ENCODE assay signal across 2 cellular contexts in the genomic region with DNA sequence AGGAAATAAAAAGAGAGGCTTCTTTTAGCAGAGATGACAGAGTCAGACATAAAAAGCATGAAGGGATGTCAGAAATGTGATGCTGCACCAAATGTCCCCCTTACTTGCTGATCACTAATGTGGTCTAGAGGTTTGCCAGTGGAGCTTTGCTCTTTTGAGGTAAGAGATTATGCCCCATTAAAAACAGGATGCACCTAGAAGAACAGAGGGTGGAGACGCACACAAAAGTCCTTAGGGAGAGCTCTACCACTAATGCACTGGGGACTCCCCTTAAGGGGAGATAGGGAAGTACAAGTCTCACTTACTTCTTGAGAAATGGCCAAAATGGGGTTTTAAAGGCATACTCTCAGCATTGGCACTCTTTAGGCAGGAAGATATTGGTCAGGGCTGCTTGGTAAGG.
TF ChIP-seq lines count a peak whose summit lies in the region.

No MANE protein-coding gene starts in this region.

TF ChIP-seq in A549, 52 proteins besides CTCF, POLR2A, EP300 and RAD21:
- TF ChIP-seq HOXB13 (CRISPR knock-in tag; IDR thresholded peaks at IDR 0.05; ENCODE audit: low read depth) (0 out of 2 replicates have a peak, but pooled peaks have one; percentile 20), SMC3 (IDR thresholded peaks at IDR 0.05) (no peak), ZNF302 (CRISPR knock-in tag; IDR thresholded peaks at IDR 0.05) (no peak)

TF ChIP-seq in GM12878, 131 proteins besides CTCF, POLR2A, EP300 and RAD21:
- no peak for TF ChIP-seq HDAC2 (IDR thresholded peaks at IDR 0.05)
- TF ChIP-seq SPI1 (IDR thresholded peaks at IDR 0.05; ENCODE audit: borderline replicate concordance, insufficient read depth, low read depth, low read length) = no peak
- no peak for TF ChIP-seq FOXM1 (IDR thresholded peaks at IDR 0.05; ENCODE audit: low read depth, low read length)
- no peak for TF ChIP-seq RB1 (IDR thresholded peaks at IDR 0.05; ENCODE audit: borderline replicate concordance)
- TF ChIP-seq HDGF (IDR thresholded peaks at IDR 0.05) = no peak
- TF ChIP-seq YY1 (IDR thresholded peaks at IDR 0.05; ENCODE audit: low read depth, low read length) = no peak
- TF ChIP-seq ZNF24 (IDR thresholded peaks at IDR 0.05) = no peak
- TF ChIP-seq NR2C1 (IDR thresholded peaks at IDR 0.05) = no peak
- no peak for TF ChIP-seq BCL11A (IDR thresholded peaks at IDR 0.05; ENCODE audit: low read depth, low read length)
